ENCODE assay signal across 8 cellular contexts in the genomic region with DNA sequence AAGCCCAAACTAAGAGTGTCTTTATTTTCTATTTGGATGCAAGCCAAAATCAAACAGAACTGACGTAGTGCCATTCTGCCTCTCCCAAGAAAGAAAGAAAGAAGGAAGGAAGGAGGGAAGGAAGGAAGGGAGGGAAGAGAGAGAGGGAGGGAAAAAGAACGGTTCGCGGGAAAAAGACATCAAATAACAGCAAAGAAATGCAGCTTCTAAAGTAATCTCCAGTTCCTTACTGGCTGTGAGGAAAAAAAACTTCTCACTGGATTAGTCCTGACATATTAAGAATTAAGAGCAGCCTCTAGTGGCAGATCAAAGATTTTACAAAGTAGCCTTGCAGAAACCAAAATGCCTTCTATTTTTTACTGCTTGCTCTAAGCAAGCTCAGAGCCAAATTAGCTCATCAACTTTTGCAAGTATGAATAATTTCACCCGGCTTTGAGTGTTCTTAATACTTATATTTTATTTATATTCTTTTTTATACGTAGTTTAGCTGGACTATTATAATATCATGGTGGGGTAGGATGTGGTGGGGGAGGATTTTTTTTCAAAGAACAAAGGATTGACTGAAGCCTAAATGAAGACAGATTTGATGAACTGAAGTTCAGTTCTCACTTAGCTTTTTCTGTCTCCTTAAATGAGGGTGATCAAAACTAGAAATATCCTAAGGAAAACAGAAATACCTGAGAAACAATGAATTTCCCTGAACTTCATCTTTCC. TPM values are rescaled to one million over a fixed set of nuclear protein-coding genes. Genes with fewer than 3 reads are reported as not detected.
DNase-seq lines count a peak whose midpoint lies in the region; ATAC-seq, FAIRE-seq and TF ChIP-seq lines count a peak whose summit lies in the region.

No MANE protein-coding gene starts in this region.

- H3K36me3 ChIP-seq in aorta (ENCODE audit: control insufficient read depth in 1 of 2, insufficient read depth in 2 of 2, low read length in 1 of 2), result no peaks in the 10 kb centered on the region

- 11 to 12% methylated on average over 6 of the region's 6 CpGs for WGBS in aorta, 2 donors

- peak; percentile 50 for TF ChIP-seq CTCF in HFF-Myc (IDR thresholded peaks at IDR 0.05; ENCODE audit: low read depth, low read length, missing control alignments)

- no peaks in the 10 kb centered on the region for H3K27me3 ChIP-seq in aorta (ENCODE audit: control insufficient read depth in 1 of 2, insufficient read depth in 2 of 2, low read length in 1 of 2)

- peak; percentile 58 for FAIRE-seq in TTC549 (lab: Jason Lieb, UNC)

- no peaks in the 10 kb centered on the region for H3K4me1 ChIP-seq in aorta (ENCODE audit: control insufficient read depth in 1 of 2, insufficient read depth in 2 of 2, low read length in 2 of 2)

- DNase-seq in AG08396 (ENCODE audit: low spot score) (peak; percentile 75), HFF-Myc (ENCODE audit: extremely low read depth, low read depth) (peak; percentile 19), left cardiac atrium (no peak), aorta (no peak), GDM1 (lab: John Stamatoyannopoulos, UW) (no peak), NCI-H2107 (lab: John Stamatoyannopoulos, UW) (no peak)

- intact Hi-C loops in left cardiac atrium (cut with DNase I), result no loop called here
- intact Hi-C loops in aorta (cut with DNase I), result no loop called here

- no peak overlapping the region for H3K27ac ChIP-seq in aorta (ENCODE audit: low read depth in 1 of 2, low read length in 2 of 2)

- no peak overlapping the region for H3K4me3 ChIP-seq in HFF-Myc (replicated peaks; ENCODE audit: low read depth, low read length)
- H3K4me3 ChIP-seq in aorta (ENCODE audit: low read length in 2 of 2), result no peak overlapping the region

- peak; percentile 47 to 67 for ATAC-seq in left cardiac atrium
- peak; percentile 67 for ATAC-seq in aorta (ENCODE audit: low FRiP score)
- ATAC-seq in GM18870 (IDR thresholded peaks at IDR 0.05; ENCODE audit: unreplicated experiment), result no peak

- H3K9me3 ChIP-seq in aorta (ENCODE audit: control insufficient read depth, low read length), result no peaks in the 10 kb centered on the region

RNA-seq across cellular contexts. Expression of gene PITX2, which starts 36.6 kb away (rescaled TPM):
- total RNA-seq in left cardiac atrium (10 to 100 TPM; 14.3 to 22.4 TPM), aorta (1 to 10 TPM in 1 of 2 donors, not detected in 1; 1.0 TPM)
- polyA plus RNA-seq in aorta, result under 1 TPM in 1 of 2 donors, not detected in 1; 0.31 TPM

Comparison
In these comparisons a context has a peak if more than half of its experiments do, and no peak if none do; other contexts are left out.
1. DNase-seq: peak in AG08396 (single experiment) and HFF-Myc (single experiment); none in left cardiac atrium (single experiment), aorta (0 of 2), GDM1 (single experiment) and NCI-H2107 (single experiment).
2. RNA of gene PITX2, which starts 36.6 kb away (total RNA-seq): 14.3 to 22.4 TPM in left cardiac atrium; 1.0 TPM in aorta; every median in the first group is over 4 times any median in the second.